ENCODE assay signal across 8 cellular contexts in the genomic region with DNA sequence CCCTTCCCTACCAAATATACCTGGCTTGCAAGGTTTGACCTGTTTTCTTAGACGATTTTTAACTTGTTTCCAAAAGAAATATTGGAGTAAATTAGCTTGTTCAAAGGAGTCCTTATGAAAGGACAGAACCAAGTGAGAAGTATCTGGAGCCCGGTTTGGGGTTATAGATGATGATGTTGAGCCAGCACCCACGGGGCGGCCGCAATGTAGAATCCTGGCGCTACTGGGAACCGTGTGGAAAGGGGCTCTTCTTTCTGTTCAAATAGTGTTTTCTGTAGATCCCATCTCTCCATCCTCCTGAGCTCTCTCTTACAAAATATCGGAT. TPM values are rescaled to one million over a fixed set of nuclear protein-coding genes. Genes with fewer than 3 reads are reported as not detected.
A peak's percentile ranks its signal among the peaks of the same experiment; 100 is the strongest.
DNase-seq lines count a peak whose midpoint lies in the region; ATAC-seq and TF ChIP-seq lines count a peak whose summit lies in the region.

No MANE protein-coding gene starts in this region.

- H3K9me3 ChIP-seq in SK-N-MC (ENCODE audit: low read depth, low read length): no peaks in the 10 kb centered on the region

- ATAC-seq in GM18907 (IDR thresholded peaks at IDR 0.05; ENCODE audit: unreplicated experiment): peak; percentile 6
- no peak for ATAC-seq in GM18511 (IDR thresholded peaks at IDR 0.05; ENCODE audit: unreplicated experiment)

- H3K4me3 ChIP-seq in SK-N-MC (peak overlapping the region; percentile 87), skeletal muscle cell (ENCODE audit: low read depth, low read length) (peak overlapping the region; percentile 68)

- peaks cover 21% of the 10 kb centered on the region for H3K4me1 Mint-ChIP-seq in glutamatergic neuron (ENCODE audit: low read depth, unreplicated experiment)

- peaks cover 32% of the 10 kb centered on the region for H3K36me3 ChIP-seq in SK-N-MC (ENCODE audit: insufficient read depth, low read length)

- H3K36me3 Mint-ChIP-seq in glutamatergic neuron (ENCODE audit: unreplicated experiment): no peaks in the 10 kb centered on the region

- peak overlapping the region; percentile 98 for H3K4me3 Mint-ChIP-seq in glutamatergic neuron (ENCODE audit: unreplicated experiment)

- DNase-seq in SK-N-MC (ENCODE audit: low read depth, low spot score) (no peak), glutamatergic neuron (no peak), skeletal muscle cell (ENCODE audit: low read depth) (no peak), iPS-NIHi7 (ENCODE audit: extremely low spot score) (no peak), NCI-H2107 (lab: John Stamatoyannopoulos, UW) (no peak), NCI-H2196 (lab: John Stamatoyannopoulos, UW; ENCODE audit: unreplicated experiment) (no peak)

- peaks cover 8% of the 10 kb centered on the region for H3K27me3 Mint-ChIP-seq in glutamatergic neuron (ENCODE audit: unreplicated experiment)

- peaks cover 15% of the 10 kb centered on the region for H3K9me3 Mint-ChIP-seq in glutamatergic neuron (ENCODE audit: unreplicated experiment)

- peak overlapping the region; percentile 96 for H3K27ac Mint-ChIP-seq in glutamatergic neuron (ENCODE audit: unreplicated experiment)

- H3K27ac ChIP-seq in SK-N-MC: peak overlapping the region; percentile 68; the same call in 1 of the 2 replicates

- TF ChIP-seq CTCF in glutamatergic neuron (IDR thresholded peaks at IDR 0.05; ENCODE audit: partially characterized antibody, unreplicated experiment): no peak

- peak overlapping the region; percentile 72 for H3K9ac ChIP-seq in SK-N-MC (ENCODE audit: insufficient read length)

RNA-seq across cellular contexts. Expression of a gene that starts 0.5 kb away (rescaled TPM):
- total RNA-seq in glutamatergic neuron (ENCODE audit: unreplicated experiment): 43.3 TPM

RNA-seq across cellular contexts. Expression of a gene that starts 28.7 kb away (rescaled TPM):
- 0.98 TPM for total RNA-seq in glutamatergic neuron (ENCODE audit: unreplicated experiment)
